In genomic region chr9:9921771-9922170, GRCh38 we compare ENCODE assay signal across 24 cellular contexts.
"Had no signal": no experiment of that assay in that cellular context is flagged by ENCODE, and none has a peak within 500 bp of the region (broad histone marks: within the 10 kb centered on the region; RNA-seq: fewer than 3 reads in every experiment).

No MANE protein-coding gene starts in this region.

- H3K4me1 ChIP-seq: heart right ventricle, left lung, lower lobe of right lung, pancreas, psoas muscle, right atrium auricular region, right lobe of liver, suprapubic skin, tibial artery, upper lobe of right lung had no signal

- H2AFZ ChIP-seq: hepatocyte had no signal

- H3K9me3 ChIP-seq: heart right ventricle, left lung, lower lobe of right lung, pancreas, psoas muscle, right atrium auricular region, right lobe of liver, suprapubic skin, thoracic aorta, tibial artery, upper lobe of right lung had no signal

- H3K27ac ChIP-seq: heart right ventricle, hepatocyte, left lung, lower lobe of right lung, pancreas, psoas muscle, right atrium auricular region, right lobe of liver, suprapubic skin, thoracic aorta, tibial artery, upper lobe of right lung had no signal

- H3K79me2 ChIP-seq: hepatocyte had no signal

- H3K27me3 ChIP-seq: heart right ventricle, hepatocyte, left lung, right atrium auricular region, right lobe of liver, suprapubic skin, tibial artery, upper lobe of right lung had no signal

- H3K4me2 ChIP-seq: hepatocyte had no signal

- H3K36me3 ChIP-seq: heart right ventricle, left lung, lower lobe of right lung, pancreas, right atrium auricular region, right lobe of liver, suprapubic skin, thoracic aorta, tibial artery, upper lobe of right lung had no signal

- DNase-seq: heart right ventricle; islet precursor cell; left colon; left lung; lower lobe of right lung; mammary epithelial cell; mesenchymal stem cell; naive thymus-derived CD8-positive, alpha-beta T cell; nucleus accumbens; pancreas; psoas muscle; right lobe of liver; stimulated activated CD4-positive, alpha-beta T cell treated with anti-CD3 and anti-CD28 coated beads, Interleukin-12 subunit alpha, Interleukin-12 subunit beta, amount 100 ng/mL, for 4 hours; stimulated activated CD4-positive, alpha-beta T cell treated with anti-CD3 and anti-CD28 coated beads, Interleukin-15, amount 100 ng/mL, for 24 hours; stimulated activated CD4-positive, alpha-beta T cell treated with anti-CD3 and anti-CD28 coated beads, Interleukin-2, amount 100 ng/mL, for 24 hours; stimulated activated CD4-positive, alpha-beta T cell treated with anti-CD3 and anti-CD28 coated beads, Interleukin-4, amount 100 ng/mL, for 1 hour; stimulated activated naive CD4-positive, alpha-beta T cell; tibial artery; upper lobe of right lung had no signal

- FAIRE-seq: pancreas, urothelium cell line had no signal

- H3K4me3 ChIP-seq: heart right ventricle, hepatocyte, left lung, lower lobe of right lung, pancreas, psoas muscle, right atrium auricular region, right lobe of liver, suprapubic skin, thoracic aorta, tibial artery, upper lobe of right lung had no signal
